Comparison of ENCODE assay signal across 12 cellular contexts in genomic region chr7:65979583-65980477, GRCh38. TPM values are rescaled to one million over a fixed set of nuclear protein-coding genes. Genes with fewer than 3 reads are reported as not detected.
DNase-seq lines count a peak whose midpoint lies in the region; ATAC-seq and TF ChIP-seq lines count a peak whose summit lies in the region.
"Had no signal": no experiment of that assay in that cellular context is flagged by ENCODE, and none has a peak within 500 bp of the region (broad histone marks: within the 10 kb centered on the region; RNA-seq: fewer than 3 reads in every experiment).

No MANE protein-coding gene starts in this region.

- no peaks in the 10 kb centered on the region for H3K9me3 Mint-ChIP-seq in activated T-helper 2 cell treated with anti-CD3 and anti-CD28 coated beads, Interferon-gamma antibody, Interleukin-2, Interleukin-4, amounts not matched to agents 10 μg/mL and 5 μg/mL and 100 μg/mL, durations not matched to agents 14 hours and 24 hours and 36 hours
- H3K9me3 Mint-ChIP-seq in mesothelial cell of epicardium = no peaks in the 10 kb centered on the region

- peak overlapping the region; percentile 99 for H3K4me3 ChIP-seq in left ventricle myocardium inferior
- peak overlapping the region; percentile 98 for H3K4me3 ChIP-seq in upper lobe of right lung
- H3K4me3 ChIP-seq in smooth muscle cell = no peak overlapping the region

- no peaks in the 10 kb centered on the region for H3K27me3 Mint-ChIP-seq in activated T-helper 2 cell treated with anti-CD3 and anti-CD28 coated beads, Interferon-gamma antibody, Interleukin-2, Interleukin-4, amounts not matched to agents 10 μg/mL and 5 μg/mL and 100 μg/mL, durations not matched to agents 14 hours and 24 hours and 36 hours (ENCODE audit: low read depth)
- no peaks in the 10 kb centered on the region for H3K27me3 Mint-ChIP-seq in mesothelial cell of epicardium (ENCODE audit: low read depth)

- H3K9ac ChIP-seq in smooth muscle cell (ENCODE audit: low read depth) = no peak overlapping the region

- intact Hi-C loops in left ventricle myocardium inferior (cut with micrococcal nuclease) = no loop called here
- intact Hi-C loops in left ventricle myocardium superior (cut with micrococcal nuclease) = no loop called here
- intact Hi-C loops in activated T-helper 2 cell treated with anti-CD3 and anti-CD28 coated beads, Interferon-gamma antibody, Interleukin-2, Interleukin-4, amounts not matched to agents 10 μg/mL and 5 μg/mL and 100 μg/mL, durations not matched to agents 14 hours and 24 hours and 36 hours (cut with micrococcal nuclease) = loop anchor here (2.0 to 10.0 kb wide), 4 partner anchors 95 to 608 kb away; partner anchors contain the start of genes ASL, VKORC1L1 and ZNF92
- intact Hi-C loops in upper lobe of right lung (cut with DNase I) = no loop called here

- no peak overlapping the region for H3K4me2 ChIP-seq in smooth muscle cell

- ATAC-seq in left ventricle myocardium superior = no peak
- no peak for ATAC-seq in upper lobe of right lung
- no peak for ATAC-seq in GM21515 (IDR thresholded peaks at IDR 0.05; ENCODE audit: unreplicated experiment)
- ATAC-seq: Panc1 had no signal

- peak overlapping the region; percentile 86 for H3K4me3 Mint-ChIP-seq in activated T-helper 2 cell treated with anti-CD3 and anti-CD28 coated beads, Interferon-gamma antibody, Interleukin-2, Interleukin-4, amounts not matched to agents 10 μg/mL and 5 μg/mL and 100 μg/mL, durations not matched to agents 14 hours and 24 hours and 36 hours (ENCODE audit: low read depth)
- peak overlapping the region; percentile 67 for H3K4me3 Mint-ChIP-seq in mesothelial cell of epicardium

- peaks cover 6% of the 10 kb centered on the region for H3K79me2 ChIP-seq in smooth muscle cell (ENCODE audit: low read depth)

- H3K27ac ChIP-seq in left ventricle myocardium inferior (replicated peaks) (peak overlapping the region; percentile 91), upper lobe of right lung (peak overlapping the region; percentile 90), smooth muscle cell (ENCODE audit: low read depth) (no peak overlapping the region)

- peaks cover 7% of the 10 kb centered on the region for H3K4me1 Mint-ChIP-seq in activated T-helper 2 cell treated with anti-CD3 and anti-CD28 coated beads, Interferon-gamma antibody, Interleukin-2, Interleukin-4, amounts not matched to agents 10 μg/mL and 5 μg/mL and 100 μg/mL, durations not matched to agents 14 hours and 24 hours and 36 hours (ENCODE audit: low read depth)
- no peaks in the 10 kb centered on the region for H3K4me1 Mint-ChIP-seq in mesothelial cell of epicardium

- DNase-seq in left ventricle myocardium inferior (no peak), left ventricle myocardium superior (no peak), mesothelial cell of epicardium (ENCODE audit: low spot score in 2 of 2, unreplicated experiment in 2 of 2) (no peak), upper lobe of right lung (peak; percentile 61), RPMI8226 (no peak), smooth muscle cell (lab: John Stamatoyannopoulos, UW; ENCODE audit: unreplicated experiment) (no peak)
- DNase-seq in activated T-helper 2 cell treated with anti-CD3 and anti-CD28 coated beads, Interferon-gamma antibody, Interleukin-2, Interleukin-4, amounts not matched to agents 10 μg/mL and 5 μg/mL and 100 μg/mL, durations not matched to agents 14 hours and 24 hours and 36 hours (ENCODE audit: low spot score) = no peak
- DNase-seq: activated CD4-positive, alpha-beta T cell treated with anti-CD3 and anti-CD28 coated beads for 48 hours; NCI-H1417 had no signal

- H3K36me3 ChIP-seq in left ventricle myocardium inferior (peaks cover 47% of the 10 kb centered on the region), upper lobe of right lung (peaks cover 17% of the 10 kb centered on the region), smooth muscle cell (ENCODE audit: low read depth) (no peaks in the 10 kb centered on the region)

- H4K20me1 ChIP-seq in smooth muscle cell (ENCODE audit: low read depth) = no peaks in the 10 kb centered on the region

- H3K27ac Mint-ChIP-seq in activated T-helper 2 cell treated with anti-CD3 and anti-CD28 coated beads, Interferon-gamma antibody, Interleukin-2, Interleukin-4, amounts not matched to agents 10 μg/mL and 5 μg/mL and 100 μg/mL, durations not matched to agents 14 hours and 24 hours and 36 hours = peak overlapping the region; percentile 94
- no peak overlapping the region for H3K27ac Mint-ChIP-seq in mesothelial cell of epicardium

- H3F3A ChIP-seq in smooth muscle cell (ENCODE audit: low read depth) = no peaks in the 10 kb centered on the region

- H3K9me3 ChIP-seq in left ventricle myocardium inferior (replicated peaks) (no peaks in the 10 kb centered on the region), upper lobe of right lung (no peaks in the 10 kb centered on the region), smooth muscle cell (replicated peaks; ENCODE audit: low read depth) (no peaks in the 10 kb centered on the region)
- H3K9me3 ChIP-seq: pancreas had no signal

- peaks cover 29% of the 10 kb centered on the region for H3K36me3 Mint-ChIP-seq in activated T-helper 2 cell treated with anti-CD3 and anti-CD28 coated beads, Interferon-gamma antibody, Interleukin-2, Interleukin-4, amounts not matched to agents 10 μg/mL and 5 μg/mL and 100 μg/mL, durations not matched to agents 14 hours and 24 hours and 36 hours (ENCODE audit: low read depth)
- peaks cover 8% of the 10 kb centered on the region for H3K36me3 Mint-ChIP-seq in mesothelial cell of epicardium

- H3K4me1 ChIP-seq in left ventricle myocardium inferior (peaks cover 32% of the 10 kb centered on the region), upper lobe of right lung (peaks cover 16% of the 10 kb centered on the region), smooth muscle cell (ENCODE audit: low read depth) (no peaks in the 10 kb centered on the region)

- no peak for TF ChIP-seq CTCF in left ventricle myocardium inferior (IDR thresholded peaks at IDR 0.05; ENCODE audit: borderline replicate concordance)
- no peak for TF ChIP-seq CTCF in mesothelial cell of epicardium (IDR thresholded peaks at IDR 0.05; ENCODE audit: unreplicated experiment)
- no peak for TF ChIP-seq CTCF in upper lobe of right lung (IDR thresholded peaks at IDR 0.05)
- TF ChIP-seq CTCF in smooth muscle cell (IDR thresholded peaks at IDR 0.05; ENCODE audit: borderline replicate concordance, insufficient read depth, poor library complexity, severe bottlenecking) = no peak

- H3K27me3 ChIP-seq in left ventricle myocardium inferior (ENCODE audit: low read depth) (no peaks in the 10 kb centered on the region), upper lobe of right lung (no peaks in the 10 kb centered on the region), smooth muscle cell (ENCODE audit: low read depth) (no peaks in the 10 kb centered on the region)
- H3K27me3 ChIP-seq: pancreas had no signal

- no peak overlapping the region for H2AFZ ChIP-seq in smooth muscle cell (ENCODE audit: low read depth)

- WGBS in smooth muscle cell (ENCODE audit: low lambda C conversion rate) = 98% methylated on average over 27 of the region's 29 CpGs

RNA-seq across cellular contexts. Expression of gene GUSB, which starts 2.2 kb away (rescaled TPM):
- 15.4 TPM for total RNA-seq in left ventricle myocardium inferior
- total RNA-seq in left ventricle myocardium superior = 17.8 TPM
- 62.5 and 68.2 TPM in 2 replicates for total RNA-seq in activated T-helper 2 cell treated with anti-CD3 and anti-CD28 coated beads, Interferon-gamma antibody, Interleukin-2, Interleukin-4, amounts not matched to agents 10 μg/mL and 5 μg/mL and 100 μg/mL, durations not matched to agents 14 hours and 24 hours and 36 hours
- total RNA-seq in mesothelial cell of epicardium = 39.3 to 42.1 TPM (median 39.4 TPM) in 3 replicates
- total RNA-seq in upper lobe of right lung = 75.1 TPM
- total RNA-seq in smooth muscle cell = 24.4 and 27.7 TPM in 2 replicates
- 35.6 and 42.1 TPM in 2 replicates for polyA plus RNA-seq in smooth muscle cell
